8 cellular contexts compared by ENCODE assay signal in genomic region chr21:29181799-29182470, GRCh38. TPM values are rescaled to one million over a fixed set of nuclear protein-coding genes. Genes with fewer than 3 reads are reported as not detected.
DNase-seq lines count a peak whose midpoint lies in the region; ATAC-seq and TF ChIP-seq lines count a peak whose summit lies in the region.

No MANE protein-coding gene starts in this region.

- no peaks in the 10 kb centered on the region for H3K27me3 Mint-ChIP-seq in type B pancreatic cell

- no peak overlapping the region for H2AFZ ChIP-seq in OCI-LY7 (ENCODE audit: low read length)

- H3K4me1 ChIP-seq in left lung, result peaks cover 6 to 52% of the 10 kb centered on the region in 2 donors
- H3K4me1 ChIP-seq in OCI-LY7 (ENCODE audit: insufficient read depth, low read length, poor library complexity, severe bottlenecking), result no peaks in the 10 kb centered on the region

- H3K9me2 ChIP-seq in OCI-LY7 (ENCODE audit: insufficient read depth, low read length), result no peaks in the 10 kb centered on the region

- intact Hi-C loops in left lung (cut with DNase I) (no loop called here), OCI-LY7 (cut with micrococcal nuclease; ENCODE audit: unreplicated experiment) (no loop called here)

- H3K36me3 ChIP-seq in left lung (no peaks in the 10 kb centered on the region), OCI-LY7 (ENCODE audit: insufficient read depth, low read length) (no peaks in the 10 kb centered on the region)

- H3K36me3 Mint-ChIP-seq in type B pancreatic cell, result no peaks in the 10 kb centered on the region

- no peaks in the 10 kb centered on the region for H4K20me1 ChIP-seq in OCI-LY7 (ENCODE audit: insufficient read depth, low read length)

- H3K4me3 Mint-ChIP-seq in type B pancreatic cell, result peak overlapping the region; percentile 83

- H3K27ac ChIP-seq in left lung (peak overlapping the region; percentile 89 to 92), OCI-LY7 (ENCODE audit: low read depth, low read length, poor library complexity, severe bottlenecking) (no peak overlapping the region)

- H3K79me2 ChIP-seq in OCI-LY7 (ENCODE audit: insufficient read depth, low read depth, low read length), result no peaks in the 10 kb centered on the region

- H3K4me3 ChIP-seq in left lung (peak overlapping the region in 1 of 2 donors; percentile 26), OCI-LY7 (ENCODE audit: low read depth, low read length, poor library complexity, severe bottlenecking) (no peak overlapping the region)

- H3K9me3 ChIP-seq in left lung (no peaks in the 10 kb centered on the region), OCI-LY7 (ENCODE audit: low read length) (no peaks in the 10 kb centered on the region)

- CTCF ChIA-PET in OCI-LY7 (lab: Charles Lee; ENCODE audit: unreplicated experiment), result no interaction called here

- peaks cover 16% of the 10 kb centered on the region for H3K4me1 Mint-ChIP-seq in type B pancreatic cell (ENCODE audit: unreplicated experiment)

- no peak for TF ChIP-seq CTCF in left lung (IDR thresholded peaks at IDR 0.05)
- TF ChIP-seq CTCF in type B pancreatic cell (conservative IDR thresholded peaks at IDR 0.05), result no peak
- no peak for TF ChIP-seq CTCF in OCI-LY7 (conservative IDR thresholded peaks at IDR 0.05; ENCODE audit: low read length)

- H3K4me2 ChIP-seq in OCI-LY7 (ENCODE audit: low read length), result no peak overlapping the region

- H3K27me3 ChIP-seq in left lung, result no peaks in the 10 kb centered on the region

- peaks cover 7% of the 10 kb centered on the region for H3K9me3 Mint-ChIP-seq in type B pancreatic cell

- H3K27ac Mint-ChIP-seq in type B pancreatic cell, result peak overlapping the region; percentile 94

- POLR2A ChIA-PET in OCI-LY7 (lab: Charles Lee), result interaction anchor here (0.8 to 1.8 kb wide), 3 partner anchors 10 to 66 kb away, joined by 3 to 7 read pairs (median 3); no protein-coding TSS in a partner anchor

- DNase-seq in EL (peak; percentile 87), astrocyte of the hippocampus (ENCODE audit: low read depth, low spot score) (peak; percentile 82), left lung (no peak), type B pancreatic cell (ENCODE audit: extremely low spot score, unreplicated experiment) (no peak), NCI-H128 (lab: John Stamatoyannopoulos, UW; ENCODE audit: unreplicated experiment) (no peak), OCI-LY7 (ENCODE audit: low spot score) (no peak), NCI-H2081 treated with DMSO at 0.1 percent for 48 hours (lab: John Stamatoyannopoulos, UW) (no peak)

- no TSS peak for BruUV-seq in OCI-LY7 (replicated peaks; lab: Mats Ljungman, UMichigan)

- ATAC-seq in HG03175 (IDR thresholded peaks at IDR 0.05; ENCODE audit: unreplicated experiment) (peak; percentile 55), left lung (peak; percentile 80)

RNA-seq across cellular contexts. Expression of gene MAP3K7CL, which starts 51.5 kb away (rescaled TPM):
- 1 to 10 TPM; 5.0 to 7.7 TPM for total RNA-seq in left lung
- 5.3 TPM in 1 of 2 replicates, not detected in the other for total RNA-seq in type B pancreatic cell (ENCODE audit: low replicate concordance)
- total RNA-seq in OCI-LY7 (2014; rRNA removed; shearing (Covaris generic)), result 2.1 and 7.8 TPM in 2 replicates
- 13.0 TPM in 2 replicates for total RNA-seq in OCI-LY7 (2022)

Comparison
In these comparisons a context has a peak if more than half of its experiments do, and no peak if none do; other contexts are left out.
1. DNase-seq: peak in EL (single experiment) and astrocyte of the hippocampus (single experiment); none in left lung (0 of 2), type B pancreatic cell (single experiment), NCI-H128 (single experiment), OCI-LY7 (single experiment) and NCI-H2081 treated with DMSO at 0.1 percent for 48 hours (single experiment).